12 cellular contexts compared by ENCODE assay signal in genomic region chr10:80466724-80467326, GRCh38. TPM values are rescaled to one million over a fixed set of nuclear protein-coding genes. Genes with fewer than 3 reads are reported as not detected.
DNase-seq lines count a peak whose midpoint lies in the region; ATAC-seq, FAIRE-seq and TF ChIP-seq lines count a peak whose summit lies in the region.
"Had no signal": no experiment of that assay in that cellular context is flagged by ENCODE, and none has a peak within 500 bp of the region (broad histone marks: within the 10 kb centered on the region; RNA-seq: fewer than 3 reads in every experiment).

No MANE protein-coding gene starts in this region.

- H4K20me1 ChIP-seq in OCI-LY7 (ENCODE audit: insufficient read depth, low read length), result no peaks in the 10 kb centered on the region

- H3K36me3 Mint-ChIP-seq in neural crest cell (ENCODE audit: low read depth) (peaks cover 5% of the 10 kb centered on the region), chondrocyte (ENCODE audit: low read depth) (peaks cover 1% of the 10 kb centered on the region)

- no peak overlapping the region for H3K4me3 ChIP-seq in A549
- H3K4me3 ChIP-seq in OCI-LY7 (ENCODE audit: low read depth, low read length, poor library complexity, severe bottlenecking), result no peak overlapping the region
- H3K4me3 ChIP-seq in coronary artery, result no peak overlapping the region

- TF ChIP-seq POLR2A in A549 (IDR thresholded peaks at IDR 0.05; ENCODE audit: low read length), result no peak

- H3K4me1 Mint-ChIP-seq in neural crest cell (peaks cover 85% of the 10 kb centered on the region), chondrocyte (ENCODE audit: low read depth) (peaks cover 57% of the 10 kb centered on the region)

- TF ChIP-seq EP300 in A549 (IDR thresholded peaks at IDR 0.05), result no peak

- no peaks in the 10 kb centered on the region for H3K9me3 ChIP-seq in A549
- H3K9me3 ChIP-seq in OCI-LY7 (ENCODE audit: low read length), result no peaks in the 10 kb centered on the region

- BruUV-seq in OCI-LY7 (replicated peaks; lab: Mats Ljungman, UMichigan), result no TSS peak

- POLR2A ChIA-PET in A549 (lab: Yijun Ruan, JAX) (no interaction called here), OCI-LY7 (lab: Charles Lee) (interaction anchor here (0.5 to 1.3 kb wide), 3 partner anchors 13 to 17 kb away, joined by 3 to 7 read pairs (median 3); no protein-coding TSS in a partner anchor)

- CTCF ChIA-PET in A549 (lab: Yijun Ruan, JAX) (interaction anchor here (0.8 to 38.6 kb wide), 4 partner anchors 9 to 39 kb away, joined by 3 to 928 read pairs (median 10); no protein-coding TSS in a partner anchor), OCI-LY7 (lab: Charles Lee; ENCODE audit: unreplicated experiment) (interaction anchor here (0.8 kb wide), 1 partner anchor 23 kb away, joined by 3 read pairs; no protein-coding TSS in a partner anchor)

- peak overlapping the region; percentile 33 for H3K4me2 ChIP-seq in A549
- peak overlapping the region; percentile 84 for H3K4me2 ChIP-seq in OCI-LY7 (ENCODE audit: low read length)

- H3K4me3 Mint-ChIP-seq in neural crest cell (peak overlapping the region; percentile 78), chondrocyte (ENCODE audit: unreplicated experiment) (no peak overlapping the region)

- H3K9me2 ChIP-seq in OCI-LY7 (ENCODE audit: insufficient read depth, low read length), result no peaks in the 10 kb centered on the region

- no peak for TF ChIP-seq RAD21 in A549 (conservative IDR thresholded peaks at IDR 0.05 in 1 of 2, IDR thresholded peaks at IDR 0.05 in 1 of 2)

- intact Hi-C loops in OCI-LY7 (cut with micrococcal nuclease; ENCODE audit: unreplicated experiment), result loop anchor here (10.0 kb wide), 1 partner anchor 1222 kb away; no protein-coding TSS in a partner anchor

- H3K36me3 ChIP-seq in OCI-LY7 (ENCODE audit: insufficient read depth, low read length), result peaks cover 22% of the 10 kb centered on the region

- no peak for FAIRE-seq in A549 (lab: Jason Lieb, UNC)

- H3K4me1 ChIP-seq in A549, result peaks cover 99% of the 10 kb centered on the region
- peaks cover 97% of the 10 kb centered on the region for H3K4me1 ChIP-seq in OCI-LY7 (ENCODE audit: insufficient read depth, low read length, poor library complexity, severe bottlenecking)

- no peak for ATAC-seq in A549
- ATAC-seq in GM18519 (IDR thresholded peaks at IDR 0.05; ENCODE audit: low FRiP score, unreplicated experiment), result no peak
- ATAC-seq: PC-3 had no signal

- DNase-seq in A549 (ENCODE audit: low read depth in 1 of 2, low spot score in 1 of 2) (no peak), OCI-LY7 (ENCODE audit: low spot score) (no peak), coronary artery (ENCODE audit: low spot score) (no peak), neural crest cell (ENCODE audit: low read depth, low spot score) (no peak), chondrocyte (ENCODE audit: low spot score) (no peak), NCI-H510A treated with DMSO at 0.1 percent for 48 hours (lab: John Stamatoyannopoulos, UW) (no peak), GM10266 (ENCODE audit: extremely low spot score) (no peak)
- DNase-seq: DMS 273 treated with DMSO at 0.1 percent for 48 hours; effector CD8-positive, alpha-beta T cell; NCI-H1417 treated with DMSO at 0.1 percent for 48 hours; PC-3 had no signal

- H3K79me2 ChIP-seq in OCI-LY7 (ENCODE audit: insufficient read depth, low read depth, low read length), result peaks cover 96% of the 10 kb centered on the region

- no peaks in the 10 kb centered on the region for H3K27me3 Mint-ChIP-seq in neural crest cell (ENCODE audit: low read depth)
- H3K27me3 Mint-ChIP-seq in chondrocyte (ENCODE audit: low read depth), result no peaks in the 10 kb centered on the region

- 85% methylated on average over 10 of the region's 10 CpGs for WGBS in A549 (ENCODE audit: missing lambda C conversion rate)

- H2AFZ ChIP-seq in OCI-LY7 (ENCODE audit: low read length), result no peak overlapping the region

- TF ChIP-seq CTCF in A549 (IDR thresholded peaks at IDR 0.05), result no peak
- TF ChIP-seq CTCF in OCI-LY7 (conservative IDR thresholded peaks at IDR 0.05; ENCODE audit: low read length), result no peak
- TF ChIP-seq CTCF in coronary artery (IDR thresholded peaks at IDR 0.05), result no peak
- no peak for TF ChIP-seq CTCF in neural crest cell (conservative IDR thresholded peaks at IDR 0.05)
- no peak for TF ChIP-seq CTCF in chondrocyte (IDR thresholded peaks at IDR 0.05)
- TF ChIP-seq CTCF in GM10266 (IDR thresholded peaks at IDR 0.05; ENCODE audit: control insufficient read depth, insufficient read depth, low read depth, missing control alignments), result no peak

- peak overlapping the region; percentile 15 to 100; a peak in 4 of 6 replicates for H3K27ac ChIP-seq in A549
- H3K27ac ChIP-seq in OCI-LY7 (ENCODE audit: low read depth, low read length, poor library complexity, severe bottlenecking), result peak overlapping the region; percentile 93
- H3K27ac ChIP-seq in coronary artery, result peak overlapping the region; percentile 36 to 83

- H3K9me3 Mint-ChIP-seq in neural crest cell (no peaks in the 10 kb centered on the region), chondrocyte (ENCODE audit: low read depth) (no peaks in the 10 kb centered on the region)

- H3K27ac Mint-ChIP-seq in neural crest cell (ENCODE audit: unreplicated experiment) (peak overlapping the region; percentile 36), chondrocyte (ENCODE audit: unreplicated experiment) (no peak overlapping the region)

TF ChIP-seq in A549, 52 proteins besides CTCF, POLR2A, EP300 and RAD21:
- TF ChIP-seq CBX2 (IDR thresholded peaks at IDR 0.05; ENCODE audit: borderline replicate concordance, low read depth) (no peak), E2F6 (IDR thresholded peaks at IDR 0.05; ENCODE audit: borderline replicate concordance, low read depth) (no peak), ZNF302 (CRISPR knock-in tag; IDR thresholded peaks at IDR 0.05) (no peak), MAFK (IDR thresholded peaks at IDR 0.05; ENCODE audit: partially characterized antibody) (peak; percentile 54)

RNA-seq across cellular contexts. Expression of gene TSPAN14, which starts 12.7 kb away (rescaled TPM):
- polyA plus RNA-seq in A549 (2011; rRNA removed) (87.0 and 97.1 TPM in 2 replicates), A549 (2017; fragmentation: RNase III; extraction: RNeasy Plus Mini Kit Qiagen cat#74134 plus additional on column Dnase treatment) (101 to 124 TPM (median 121 TPM) in 3 replicates)
- 119 and 152 TPM in 2 replicates for polyA plus RNA-seq in A549 (2012; cell fraction: cytosol; rRNA removed)
- polyA plus RNA-seq in A549 (2012; cell fraction: nucleus; rRNA removed), result 147 and 164 TPM in 2 replicates
- polyA minus RNA-seq in A549 (2011; rRNA and poly(A)+ RNA removed), result 68.4 and 91.9 TPM in 2 replicates
- 15.5 and 17.0 TPM in 2 replicates for total RNA-seq in OCI-LY7 (2014; rRNA removed; shearing (Covaris generic))
- total RNA-seq in OCI-LY7 (2022) (33.4 and 33.6 TPM in 2 replicates), neural crest cell (140 and 144 TPM in 2 replicates), chondrocyte (23.0 to 57.4 TPM (median 53.8 TPM) in 3 replicates)
- total RNA-seq: PC-3 had no signal

RNA-seq across cellular contexts. Expression of gene PRXL2A, which starts 58.5 kb away (rescaled TPM):
- 47.6 and 59.3 TPM in 2 replicates for polyA plus RNA-seq in A549 (2011; rRNA removed)
- 18.2 and 20.7 TPM in 2 replicates for polyA plus RNA-seq in A549 (2012; cell fraction: cytosol; rRNA removed)
- 4.5 and 5.5 TPM in 2 replicates for polyA plus RNA-seq in A549 (2012; cell fraction: nucleus; rRNA removed)
- polyA plus RNA-seq in A549 (2017; fragmentation: RNase III; extraction: RNeasy Plus Mini Kit Qiagen cat#74134 plus additional on column Dnase treatment), result 40.6 to 55.0 TPM (median 47.7 TPM) in 3 replicates
- polyA minus RNA-seq in A549 (2011; rRNA and poly(A)+ RNA removed), result 8.9 and 9.1 TPM in 2 replicates
- not detected in 2 replicates for total RNA-seq in OCI-LY7 (2014; rRNA removed; shearing (Covaris generic))
- total RNA-seq in OCI-LY7 (2022), result not detected in 2 replicates
- total RNA-seq in neural crest cell, result 156 and 161 TPM in 2 replicates
- total RNA-seq in chondrocyte, result 47.4 to 86.9 TPM (median 83.9 TPM) in 3 replicates
- total RNA-seq: PC-3 had no signal

Comparison
In these comparisons a context has a peak if more than half of its experiments do, and no peak if none do; other contexts are left out.
1. RNA of gene PRXL2A, which starts 58.5 kb away (total RNA-seq): 156 to 161 TPM in neural crest cell and 47.4 to 86.9 TPM in chondrocyte; not detected in OCI-LY7; every median in the first group is over 10 times any median in the second.
2. Peak in every context shown above with its lines, with median percentiles within 50 percentile points of each other: H3K27ac ChIP-seq.